In genomic region chr11:3073029-3073435, GRCh38 we compare ENCODE assay signal across 14 cellular contexts. TPM values are rescaled to one million over a fixed set of nuclear protein-coding genes. Genes with fewer than 3 reads are reported as not detected.
DNase-seq lines count a peak whose midpoint lies in the region; ATAC-seq and TF ChIP-seq lines count a peak whose summit lies in the region.
"Had no signal": no experiment of that assay in that cellular context is flagged by ENCODE, and none has a peak within 500 bp of the region (broad histone marks: within the 10 kb centered on the region; RNA-seq: fewer than 3 reads in every experiment).

No MANE protein-coding gene starts in this region.

- ATAC-seq in right cardiac atrium = peak; percentile 84 to 97
- ATAC-seq in thoracic aorta (ENCODE audit: insufficient number of reproducible peaks, low FRiP score, low read depth) = peak; percentile 92
- no peak for ATAC-seq in HG03457 (IDR thresholded peaks at IDR 0.05; ENCODE audit: unreplicated experiment)
- ATAC-seq in HG02885 (IDR thresholded peaks at IDR 0.05; ENCODE audit: poor library complexity, unreplicated experiment) = no peak
- ATAC-seq in HG03159 (IDR thresholded peaks at IDR 0.05; ENCODE audit: unreplicated experiment) = no peak

- no peaks in the 10 kb centered on the region for H3K9me3 ChIP-seq in right cardiac atrium (ENCODE audit: control insufficient read depth, low read length)
- no peaks in the 10 kb centered on the region for H3K9me3 ChIP-seq in thoracic aorta
- H3K9me3 ChIP-seq: prostate gland, SK-N-SH had no signal

- intact Hi-C loops in right cardiac atrium (cut with DNase I) = no loop called here

- WGBS in right cardiac atrium = 66% methylated on average over 3 of the region's 3 CpGs

- H3K4me1 ChIP-seq in right cardiac atrium (ENCODE audit: control insufficient read depth, insufficient read depth, low read length) = no peaks in the 10 kb centered on the region
- peaks cover 0 to 12% of the 10 kb centered on the region in 2 donors for H3K4me1 ChIP-seq in thoracic aorta (ENCODE audit: control insufficient read depth in 1 of 2, low read depth in 2 of 2)
- H3K4me1 ChIP-seq: prostate gland had no signal

- H3K36me3 ChIP-seq in thoracic aorta = no peaks in the 10 kb centered on the region
- H3K36me3 ChIP-seq: prostate gland had no signal

- TF ChIP-seq CTCF in astrocyte of the spinal cord (IDR thresholded peaks at IDR 0.05; ENCODE audit: low read depth, low read length) (no peak), thoracic aorta (IDR thresholded peaks at IDR 0.05) (no peak)

- peak; percentile 4 for DNase-seq in NCI-H1105 treated with DMSO at 0.1 percent for 48 hours (lab: John Stamatoyannopoulos, UW)
- DNase-seq in NCI-H1105 (lab: John Stamatoyannopoulos, UW) = no peak
- DNase-seq in astrocyte of the spinal cord (ENCODE audit: low read depth, low spot score) = peak; percentile 70
- DNase-seq in right cardiac atrium = no peak
- DNase-seq in thoracic aorta (ENCODE audit: low spot score) = no peak
- DNase-seq: activated CD4-positive, CD25-positive, alpha-beta regulatory T cell treated with anti-CD3 and anti-CD28 coated beads, Interleukin-2, amount 50 U/mL, for 72 hours; DND-41; mammary epithelial cell; NCI-H524; SK-N-SH had no signal

- H3K4me3 ChIP-seq in astrocyte of the spinal cord (ENCODE audit: low read depth, low read length) (no peak overlapping the region), right cardiac atrium (ENCODE audit: low read length) (no peak overlapping the region), thoracic aorta (no peak overlapping the region)
- H3K4me3 ChIP-seq: prostate gland had no signal

- in situ Hi-C loops in astrocyte of the spinal cord (cut with HindIII; ENCODE audit: low sequenced_read_pairs) = no loop called here

- H3K27me3 ChIP-seq in right cardiac atrium (ENCODE audit: control insufficient read depth, insufficient read depth) (no peaks in the 10 kb centered on the region), thoracic aorta (replicated peaks; ENCODE audit: insufficient read depth) (no peaks in the 10 kb centered on the region)

- peak overlapping the region; percentile 62 for H3K27ac ChIP-seq in right cardiac atrium (ENCODE audit: low read length)
- H3K27ac ChIP-seq in thoracic aorta = peak overlapping the region in 1 of 2 donors; percentile 42
- H3K27ac ChIP-seq: prostate gland had no signal

RNA-seq across cellular contexts. Expression of gene CARS1, which starts 15.8 kb away (rescaled TPM):
- total RNA-seq in right cardiac atrium (10 to 100 TPM; 14.4 to 18.8 (median 16.5) TPM), thoracic aorta (10 to 100 TPM; 38.4 to 56.5 TPM)
- polyA plus RNA-seq in right cardiac atrium = 10.8 TPM

Comparison
In these comparisons a context has a peak if more than half of its experiments do, and no peak if none do; other contexts are left out.
1. DNase-seq: peak in NCI-H1105 treated with DMSO at 0.1 percent for 48 hours (single experiment) and astrocyte of the spinal cord (single experiment); none in NCI-H1105 (single experiment), right cardiac atrium (0 of 3) and thoracic aorta (single experiment).
2. ATAC-seq: peak in right cardiac atrium (2 of 2) and thoracic aorta (single experiment); none in HG03457 (single experiment), HG02885 (single experiment) and HG03159 (single experiment).